Comparison of ENCODE assay signal across 9 cellular contexts in genomic region chr1:159881930-159882839, GRCh38. TPM values are rescaled to one million over a fixed set of nuclear protein-coding genes. Genes with fewer than 3 reads are reported as not detected.
DNase-seq lines count a peak whose midpoint lies in the region; ATAC-seq, FAIRE-seq and TF ChIP-seq lines count a peak whose summit lies in the region.
"Had no signal": no experiment of that assay in that cellular context is flagged by ENCODE, and none has a peak within 500 bp of the region (broad histone marks: within the 10 kb centered on the region; RNA-seq: fewer than 3 reads in every experiment).

No MANE protein-coding gene starts in this region.

- H3K27me3 Mint-ChIP-seq in MCF 10A (ENCODE audit: insufficient read depth, unreplicated experiment): no peaks in the 10 kb centered on the region
- peaks cover 0 to 8% of the 10 kb centered on the region in 2 donors for H3K27me3 Mint-ChIP-seq in natural killer cell (ENCODE audit: low read depth in 2 of 2)

- no peak for TF ChIP-seq CTCF in AG04449 (IDR thresholded peaks at IDR 0.05; ENCODE audit: insufficient read depth, low read length, missing control alignments)
- no peak for TF ChIP-seq CTCF in MCF 10A (IDR thresholded peaks at IDR 0.05; ENCODE audit: unreplicated experiment)
- no peak for TF ChIP-seq CTCF in right lobe of liver (IDR thresholded peaks at IDR 0.05)
- no peak for TF ChIP-seq CTCF in natural killer cell (IDR thresholded peaks at IDR 0.05)

- CTCF ChIA-PET in AG04449 (lab: Yijun Ruan, JAX): interaction anchor here (0.9 to 5.7 kb wide), 5 partner anchors 8 to 101 kb away, joined by 4 to 89 read pairs (median 10); partner anchors contain the start of gene DUSP23
- CTCF ChIA-PET in MCF 10A (lab: Yijun Ruan, JAX): interaction anchor here (0.6 to 9.4 kb wide), 17 partner anchors 9 to 721 kb away, joined by 3 to 164 read pairs (median 5); partner anchors contain the start of genes DUSP23 and FCRL6

- intact Hi-C loops in MCF 10A (cut with micrococcal nuclease) (loop anchor here (1.0 to 2.0 kb wide), 3 partner anchors 28 to 101 kb away; partner anchors contain the start of gene DUSP23), right lobe of liver (cut with DNase I) (no loop called here), natural killer cell (cut with micrococcal nuclease) (loop anchor here (10.0 kb wide), 1 partner anchor 457 kb away; no protein-coding TSS in a partner anchor)

- no peaks in the 10 kb centered on the region for H3K9me3 ChIP-seq in right lobe of liver

- TF ChIP-seq POLR2A in H54 (IDR thresholded peaks at IDR 0.05; ENCODE audit: low read depth, low read length): no peak
- TF ChIP-seq POLR2A in right lobe of liver (IDR thresholded peaks at IDR 0.05): no peak

- H3K4me3 ChIP-seq in AG04449 (ENCODE audit: low read depth, low read length) (no peak overlapping the region), right lobe of liver (no peak overlapping the region)

- ATAC-seq in right lobe of liver: peak; percentile 43 to 75 (median 54)
- no peak for ATAC-seq in GM18502 (IDR thresholded peaks at IDR 0.05; ENCODE audit: poor library complexity, unreplicated experiment)
- no peak for ATAC-seq in natural killer cell
- no peak for ATAC-seq in HG03460 (IDR thresholded peaks at IDR 0.05; ENCODE audit: unreplicated experiment)

- H3K4me3 Mint-ChIP-seq in MCF 10A (ENCODE audit: unreplicated experiment) (no peak overlapping the region), natural killer cell (no peak overlapping the region)
- H3K4me3 Mint-ChIP-seq: activated naive CD8-positive, alpha-beta T cell treated with anti-CD3 and anti-CD28 coated beads, Interleukin-2, amount 10 ng/mL, durations not matched to agents 7 days and 5 days had no signal

- no peak overlapping the region for H3K27ac ChIP-seq in right lobe of liver

- H3K36me3 Mint-ChIP-seq in MCF 10A (ENCODE audit: insufficient read depth, unreplicated experiment) (no peaks in the 10 kb centered on the region), natural killer cell (no peaks in the 10 kb centered on the region)

- H3K4me1 Mint-ChIP-seq in MCF 10A (ENCODE audit: insufficient read depth, unreplicated experiment) (peaks cover 14% of the 10 kb centered on the region), natural killer cell (no peaks in the 10 kb centered on the region)
- H3K4me1 Mint-ChIP-seq: activated naive CD8-positive, alpha-beta T cell treated with anti-CD3 and anti-CD28 coated beads, Interleukin-2, amount 10 ng/mL, durations not matched to agents 7 days and 5 days had no signal

- POLR2A ChIA-PET in AG04449 (lab: Yijun Ruan, JAX): interaction anchor here (0.7 kb wide), 2 partner anchors 11 to 83 kb away, joined by 3 read pairs; no protein-coding TSS in a partner anchor
- POLR2A ChIA-PET in MCF 10A (lab: Yijun Ruan, JAX): interaction anchor here (0.6 to 6.1 kb wide), 14 partner anchors 9 to 634 kb away, joined by 3 to 82 read pairs (median 4); partner anchors contain the start of genes DUSP23 and PIGM

- H3K4me1 ChIP-seq in right lobe of liver: no peaks in the 10 kb centered on the region

- no peak overlapping the region for H3K27ac Mint-ChIP-seq in MCF 10A (ENCODE audit: low read depth, unreplicated experiment)
- no peak overlapping the region for H3K27ac Mint-ChIP-seq in natural killer cell
- H3K27ac Mint-ChIP-seq: activated naive CD8-positive, alpha-beta T cell treated with anti-CD3 and anti-CD28 coated beads, Interleukin-2, amount 10 ng/mL, durations not matched to agents 7 days and 5 days had no signal

- peak; percentile 92 for FAIRE-seq in H54 (lab: Jason Lieb, UNC)

- BruUV-seq in MCF 10A (replicated peaks; lab: Mats Ljungman, UMichigan): TSS peak; percentile 96

- H3K36me3 ChIP-seq in right lobe of liver: no peaks in the 10 kb centered on the region

- DNase-seq in AG04449 (ENCODE audit: low read depth, low spot score): peak; percentile 83
- DNase-seq in H54 (ENCODE audit: insufficient read length, low spot score): peak; percentile 90
- DNase-seq in NCI-H510A treated with DMSO at 0.1 percent for 48 hours (lab: John Stamatoyannopoulos, UW): peak; percentile 96
- peak; percentile 100 for DNase-seq in MCF 10A (ENCODE audit: unreplicated experiment)
- peak; percentile 73 to 78 (median 77) for DNase-seq in right lobe of liver
- DNase-seq in natural killer cell: no peak
- DNase-seq: activated naive CD8-positive, alpha-beta T cell treated with anti-CD3 and anti-CD28 coated beads, Interleukin-2, amount 10 ng/mL, durations not matched to agents 7 days and 5 days had no signal

- whole genome bisulfite sequencing in right lobe of liver (ENCODE audit: insufficient coverage, low coverage, low lambda C conversion rate, missing lambda C conversion rate): 61% methylated on average over 5 of the region's 5 CpGs

- H3K27me3 ChIP-seq in right lobe of liver: no peaks in the 10 kb centered on the region

- H3K9me3 Mint-ChIP-seq in MCF 10A (ENCODE audit: unreplicated experiment): no peaks in the 10 kb centered on the region
- no peaks in the 10 kb centered on the region for H3K9me3 Mint-ChIP-seq in natural killer cell
- H3K9me3 Mint-ChIP-seq: activated naive CD8-positive, alpha-beta T cell treated with anti-CD3 and anti-CD28 coated beads, Interleukin-2, amount 10 ng/mL, durations not matched to agents 7 days and 5 days had no signal

RNA-seq across cellular contexts. Expression of gene CFAP45, which starts 17.8 kb away (rescaled TPM):
- 0.32 and 0.40 TPM in 2 replicates for total RNA-seq in MCF 10A (2022)
- total RNA-seq in right lobe of liver: not detected
- 1 to 10 TPM; 1.3 to 5.0 (median 1.6) TPM for total RNA-seq in natural killer cell

RNA-seq across cellular contexts. Expression of gene VSIG8, which starts 19.7 kb away (rescaled TPM):
- not detected in 2 replicates for total RNA-seq in MCF 10A (2022)
- total RNA-seq in right lobe of liver: not detected
- total RNA-seq in natural killer cell: not detected
- total RNA-seq: activated naive CD8-positive, alpha-beta T cell treated with anti-CD3 and anti-CD28 coated beads, Interleukin-2, amount 10 ng/mL, durations not matched to agents 7 days and 5 days had no signal

RNA-seq across cellular contexts. Expression of gene TAGLN2, which starts 43.1 kb away (rescaled TPM):
- 464 and 483 TPM in 2 replicates for total RNA-seq in MCF 10A (2022)
- 100 to 1,000 TPM in 3 of 6 experiments, 10 to 100 TPM in 3; 53.2 to 200 (median 117) TPM for total RNA-seq in right lobe of liver
- total RNA-seq in natural killer cell: 100 to 1,000 TPM; 344 to 394 (median 358) TPM

RNA-seq across cellular contexts. Expression of gene SLAMF8, which starts 55.5 kb away (rescaled TPM):
- total RNA-seq in MCF 10A (2022): not detected in 2 replicates
- 1 to 10 TPM in 5 of 6 experiments, under 1 TPM in 1; 0.33 to 5.7 (median 2.5) TPM for total RNA-seq in right lobe of liver
- 1 to 10 TPM in 2 of 3 donors, under 1 TPM in 1; 0.64 to 4.4 (median 2.8) TPM for total RNA-seq in natural killer cell

Comparison
In these comparisons a context has a peak if more than half of its experiments do, and no peak if none do; other contexts are left out.
1. ATAC-seq: peak in right lobe of liver (4 of 4); none in GM18502 (single experiment), natural killer cell (0 of 3) and HG03460 (single experiment).
2. intact Hi-C loops: an anchor here in MCF 10A (1.0 to 2.0 kb wide) and natural killer cell (10.0 kb wide); none called in right lobe of liver.